26 cellular contexts compared by ENCODE assay signal in genomic region chr4:88366460-88366859, GRCh38.
"Had no signal": no experiment of that assay in that cellular context is flagged by ENCODE, and none has a peak within 500 bp of the region (broad histone marks: within the 10 kb centered on the region; RNA-seq: fewer than 3 reads in every experiment).

No MANE protein-coding gene starts in this region.

- H3K4me3 Mint-ChIP-seq: activated T-cell treated with anti-CD3 and anti-CD28 coated beads, Interleukin-2, amount 50 U/mL, for 4 hours; T-helper 17 cell had no signal

- H3K9me3 ChIP-seq: SJSA1 had no signal

- DNase-seq: activated CD4-positive, alpha-beta T cell treated with anti-CD3 and anti-CD28 coated beads for 48 hours; activated CD4-positive, alpha-beta T cell treated with anti-CD3 and anti-CD28 coated beads, Interleukin-2, amount 50 U/mL, for 4 hours; activated CD8-positive, alpha-beta memory T cell treated with anti-CD3 and anti-CD28 coated beads for 24 hours; activated effector memory CD4-positive, alpha-beta T cell treated with anti-CD3 and anti-CD28 coated beads, Interleukin-2, amount 50 U/mL, for 16 hours; activated naive CD4-positive, alpha-beta T cell treated with Interleukin-2 at 50 U/mL for 16 hours; activated T-cell treated with anti-CD3 and anti-CD28 coated beads, Interleukin-2, amount 50 U/mL, for 4 hours; brain microvascular endothelial cell; Kasumi-1; NCI-H1105; NCI-H1436; NCI-H1694 treated with DMSO at 0.1 percent for 48 hours; NCI-H2029 treated with DMSO at 0.1 percent for 48 hours; NCI-H345; NCI-H510A; NCI-H69; NK-92 treated with Interleukin-12 subunit alpha and Interleukin-12 subunit beta, amount 100 ng/mL, for 24 hours; PC-3; SHP77; T-helper 17 cell; T-helper 9 cell; WERI-Rb-1 had no signal

- H3K27ac Mint-ChIP-seq: activated naive CD4-positive, alpha-beta T cell treated with anti-CD3 and anti-CD28 coated beads, Interleukin-2, amount 50 U/mL, for 72 hours; T-helper 17 cell had no signal

- H3K4me3 ChIP-seq: cardiac muscle cell, K562, SJSA1 had no signal

- H3K36me3 ChIP-seq: brain microvascular endothelial cell, cardiac muscle cell, SJSA1, WERI-Rb-1 had no signal

- H3K27me3 ChIP-seq: brain microvascular endothelial cell, cardiac muscle cell, SJSA1 had no signal

- ATAC-seq: activated T-cell treated with anti-CD3 and anti-CD28 coated beads, Interleukin-2, amount 50 U/mL, for 4 hours; K562; PC-3; SK-N-SH treated with all-trans-retinoic acid at 6 μM for 48 hours; T-helper 17 cell had no signal

- H3K27ac ChIP-seq: brain microvascular endothelial cell, cardiac muscle cell, SJSA1, WERI-Rb-1 had no signal

- H3K4me1 ChIP-seq: SJSA1 had no signal
